ENCODE assay signal across 11 cellular contexts in genomic region chr4:95637047-95637600, GRCh38.
DNase-seq lines count a peak whose midpoint lies in the region; ATAC-seq, FAIRE-seq and TF ChIP-seq lines count a peak whose summit lies in the region.
"Had no signal": no experiment of that assay in that cellular context is flagged by ENCODE, and none has a peak within 500 bp of the region (broad histone marks: within the 10 kb centered on the region; RNA-seq: fewer than 3 reads in every experiment).

No MANE protein-coding gene starts in this region.

- H3K27me3 ChIP-seq in RWPE2 (ENCODE audit: insufficient read depth, poor library complexity, severe bottlenecking): no peaks in the 10 kb centered on the region
- H3K27me3 ChIP-seq in osteoblast (ENCODE audit: insufficient read depth, low read length): no peaks in the 10 kb centered on the region
- H3K27me3 ChIP-seq in gastroesophageal sphincter: no peaks in the 10 kb centered on the region
- H3K27me3 ChIP-seq: upper lobe of left lung had no signal

- H3K4me1 ChIP-seq in RWPE2 (ENCODE audit: insufficient read depth, poor library complexity, severe bottlenecking): no peaks in the 10 kb centered on the region
- H3K4me1 ChIP-seq in osteoblast (ENCODE audit: insufficient read depth, low read length): no peaks in the 10 kb centered on the region
- no peaks in the 10 kb centered on the region for H3K4me1 ChIP-seq in gastroesophageal sphincter

- H3K4me3 ChIP-seq in RWPE2 (ENCODE audit: severe bottlenecking) (no peak overlapping the region), fibroblast of pulmonary artery (replicated peaks; ENCODE audit: low read depth, low read length) (no peak overlapping the region), osteoblast (ENCODE audit: insufficient read depth, low read length) (no peak overlapping the region), gastroesophageal sphincter (no peak overlapping the region)
- H3K4me3 ChIP-seq: upper lobe of left lung had no signal

- 27 to 43% methylated on average over 3 of the region's 3 CpGs for WGBS in gastroesophageal sphincter (ENCODE audit: low coverage in 1 of 2), 2 donors

- H3K36me3 ChIP-seq in RWPE2 (ENCODE audit: low read depth): no peaks in the 10 kb centered on the region
- H3K36me3 ChIP-seq in osteoblast (ENCODE audit: insufficient read depth, low read length): no peaks in the 10 kb centered on the region
- no peaks in the 10 kb centered on the region for H3K36me3 ChIP-seq in gastroesophageal sphincter
- H3K36me3 ChIP-seq: upper lobe of left lung had no signal

- H3K9me3 ChIP-seq in RWPE2 (ENCODE audit: severe bottlenecking) (no peaks in the 10 kb centered on the region), osteoblast (ENCODE audit: low read depth, low read length) (no peaks in the 10 kb centered on the region), gastroesophageal sphincter (no peaks in the 10 kb centered on the region)
- H3K9me3 ChIP-seq: upper lobe of left lung had no signal

- DNase-seq in HEK293T (ENCODE audit: extremely low spot score) (peak; percentile 61), RWPE2 (ENCODE audit: low spot score) (no peak), fibroblast of pulmonary artery (ENCODE audit: low read depth) (peak; percentile 60), osteoblast (ENCODE audit: insufficient read length, low spot score, missing footprints) (peak; percentile 82), T-helper 2 cell (no peak), GM12892 (ENCODE audit: insufficient read length) (no peak)
- DNase-seq: stimulated activated CD4-positive, alpha-beta T cell treated with anti-CD3 and anti-CD28 coated beads, Interleukin-4, amount 100 ng/mL, for 4 hours; T1000; upper lobe of left lung had no signal

- H3K4me2 ChIP-seq in osteoblast (ENCODE audit: insufficient read depth, low read length): no peak overlapping the region

- no peak for TF ChIP-seq POLR2A in gastroesophageal sphincter (IDR thresholded peaks at IDR 0.05)
- TF ChIP-seq POLR2A in GM12892 (IDR thresholded peaks at IDR 0.05; ENCODE audit: low read depth, low read length): no peak

- TF ChIP-seq CTCF in RWPE2 (IDR thresholded peaks at IDR 0.05; ENCODE audit: poor library complexity, severe bottlenecking) (peak; percentile 41), fibroblast of pulmonary artery (IDR thresholded peaks at IDR 0.05; ENCODE audit: low read length, missing control alignments) (peak; percentile 75), osteoblast (IDR thresholded peaks at IDR 0.05; ENCODE audit: extremely low read depth, low read depth, low read length) (peak; percentile 65), gastroesophageal sphincter (IDR thresholded peaks at IDR 0.05) (peak in 2 of 4 experiments; percentile 9 to 11)

- H3K79me2 ChIP-seq in osteoblast (ENCODE audit: insufficient read depth, low read length): no peaks in the 10 kb centered on the region

- no peak for TF ChIP-seq EP300 in gastroesophageal sphincter (IDR thresholded peaks at IDR 0.05)

- no peak for FAIRE-seq in GM12892 (lab: Jason Lieb, UNC)

- ATAC-seq in RWPE2 (ENCODE audit: low read depth) (no peak), gastroesophageal sphincter (no peak), HG02981 (IDR thresholded peaks at IDR 0.05; ENCODE audit: unreplicated experiment) (no peak)

- H3K27ac ChIP-seq in RWPE2 (ENCODE audit: poor library complexity, severe bottlenecking): no peak overlapping the region
- no peak overlapping the region for H3K27ac ChIP-seq in osteoblast (ENCODE audit: low read depth, low read length)
- H3K27ac ChIP-seq in gastroesophageal sphincter: no peak overlapping the region
- H3K27ac ChIP-seq: upper lobe of left lung had no signal

- H2AFZ ChIP-seq in osteoblast (ENCODE audit: low read length): no peak overlapping the region

- CTCF ChIA-PET in HEK293T (lab: Yijun Ruan, JAX): interaction anchor here (0.9 to 1.5 kb wide), 6 partner anchors 12 to 87 kb away, joined by 3 to 5 read pairs (median 4); no protein-coding TSS in a partner anchor

- H4K20me1 ChIP-seq in osteoblast (ENCODE audit: insufficient read depth, low read length): no peaks in the 10 kb centered on the region

- POLR2A ChIA-PET in HEK293T (lab: Yijun Ruan, JAX): no interaction called here

TF ChIP-seq in HEK293T, 16 proteins besides CTCF, POLR2A, EP300 and RAD21:
- TF ChIP-seq ELF4 (IDR thresholded peaks at IDR 0.05): no peak
- no peak for TF ChIP-seq SP1 (IDR thresholded peaks at IDR 0.05)
- no peak for TF ChIP-seq SUZ12 (IDR thresholded peaks at IDR 0.05)
- no peak for TF ChIP-seq BHLHE40 (IDR thresholded peaks at IDR 0.05; ENCODE audit: borderline replicate concordance)
- no peak for TF ChIP-seq CTBP1 (IDR thresholded peaks at IDR 0.05; ENCODE audit: borderline replicate concordance)
- TF ChIP-seq ZNF384 (IDR thresholded peaks at IDR 0.05): no peak

Comparison
In these comparisons a context has a peak if more than half of its experiments do, and no peak if none do; other contexts are left out.
1. DNase-seq: peak in HEK293T (single experiment), fibroblast of pulmonary artery (single experiment) and osteoblast (single experiment); none in RWPE2 (single experiment), T-helper 2 cell (0 of 5) and GM12892 (single experiment).